8 cellular contexts compared by ENCODE assay signal in the genomic region with DNA sequence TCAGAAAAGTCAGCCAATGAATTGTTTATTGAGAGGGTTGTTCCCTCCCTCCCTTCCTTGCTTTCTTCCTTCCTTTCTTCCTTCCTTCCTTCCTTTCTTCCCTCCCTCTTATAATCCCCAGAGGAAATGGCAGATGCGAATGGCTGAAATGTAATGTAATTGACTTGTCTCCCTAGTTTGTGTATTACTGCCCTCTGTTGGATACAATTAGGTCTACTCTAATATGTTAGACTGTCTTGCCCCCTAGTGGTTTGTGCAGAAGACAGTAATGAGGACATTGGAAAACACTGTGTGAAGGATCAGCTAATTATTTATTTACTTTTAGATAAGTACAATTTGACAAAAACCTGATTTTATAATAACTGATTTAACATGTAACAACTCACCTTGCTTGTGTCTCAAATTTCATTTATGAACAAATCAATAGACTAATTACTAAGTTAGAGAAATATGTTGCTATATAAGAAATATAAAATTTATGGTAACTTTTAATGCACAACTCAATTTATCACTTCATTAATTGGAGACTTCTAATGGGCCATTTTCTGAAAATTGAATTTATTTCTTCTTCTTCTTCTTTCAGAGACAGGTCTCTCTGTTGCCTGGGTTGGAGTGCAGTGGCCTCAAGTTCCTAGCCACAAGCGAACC.
DNase-seq lines count a peak whose midpoint lies in the region; ATAC-seq and TF ChIP-seq lines count a peak whose summit lies in the region.

No MANE protein-coding gene starts in this region.

- no peaks in the 10 kb centered on the region for H3K27me3 Mint-ChIP-seq in activated naive CD4-positive, alpha-beta T cell treated with anti-CD3 and anti-CD28 coated beads, Interleukin-2, amount 10 ng/mL, durations not matched to agents 7 days and 5 days

- ATAC-seq in GM19397 (IDR thresholded peaks at IDR 0.05; ENCODE audit: unreplicated experiment) (peak; percentile 98), HG03280 (IDR thresholded peaks at IDR 0.05; ENCODE audit: unreplicated experiment) (peak; percentile 100)

- H3K4me3 Mint-ChIP-seq in activated naive CD4-positive, alpha-beta T cell treated with anti-CD3 and anti-CD28 coated beads, Interleukin-2, amount 10 ng/mL, durations not matched to agents 7 days and 5 days = no peak overlapping the region

- H3K4me1 Mint-ChIP-seq in activated naive CD4-positive, alpha-beta T cell treated with anti-CD3 and anti-CD28 coated beads, Interleukin-2, amount 10 ng/mL, durations not matched to agents 7 days and 5 days = no peaks in the 10 kb centered on the region

- TF ChIP-seq CTCF in VCaP (conservative IDR thresholded peaks at IDR 0.05) = peak; percentile 98

- H3K27ac ChIP-seq in VCaP = no peak overlapping the region

- no peaks in the 10 kb centered on the region for H3K36me3 Mint-ChIP-seq in activated naive CD4-positive, alpha-beta T cell treated with anti-CD3 and anti-CD28 coated beads, Interleukin-2, amount 10 ng/mL, durations not matched to agents 7 days and 5 days

- CTCF ChIA-PET in activated naive CD4-positive, alpha-beta T cell treated with anti-CD3 and anti-CD28 coated beads, Interleukin-2, amount 10 ng/mL, durations not matched to agents 7 days and 5 days (lab: Charles Lee) = interaction anchor here (0.6 to 3.4 kb wide), 7 partner anchors 8 to 803 kb away, joined by 3 to 37 read pairs (median 5); no protein-coding TSS in a partner anchor

- H3K9me3 Mint-ChIP-seq in activated naive CD4-positive, alpha-beta T cell treated with anti-CD3 and anti-CD28 coated beads, Interleukin-2, amount 10 ng/mL, durations not matched to agents 7 days and 5 days = no peaks in the 10 kb centered on the region

- DNase-seq in DMS53 (lab: John Stamatoyannopoulos, UW) = peak; percentile 95
- DNase-seq in NCI-H2171 treated with DMSO at 0.1 percent for 48 hours (lab: John Stamatoyannopoulos, UW) = peak; percentile 95
- DNase-seq in glomerular visceral epithelial cell (ENCODE audit: extremely low spot score) = peak; percentile 65
- peak; percentile 87 for DNase-seq in renal cortical epithelial cell (ENCODE audit: low read depth)
- DNase-seq in activated naive CD4-positive, alpha-beta T cell treated with anti-CD3 and anti-CD28 coated beads, Interleukin-2, amount 10 ng/mL, durations not matched to agents 7 days and 5 days = no peak

- H3K27ac Mint-ChIP-seq in activated naive CD4-positive, alpha-beta T cell treated with anti-CD3 and anti-CD28 coated beads, Interleukin-2, amount 10 ng/mL, durations not matched to agents 7 days and 5 days = no peak overlapping the region
